Comparison of ENCODE assay signal across 22 cellular contexts in genomic region chr2:86308356-86308755, GRCh38.
"Had no signal": no experiment of that assay in that cellular context is flagged by ENCODE, and none has a peak within 500 bp of the region (broad histone marks: within the 10 kb centered on the region; RNA-seq: fewer than 3 reads in every experiment).

No MANE protein-coding gene starts in this region.

- DNase-seq: activated CD4-positive, alpha-beta T cell treated with anti-CD3 and anti-CD28 coated beads for 4 hours; activated CD4-positive, alpha-beta T cell treated with anti-CD3 and anti-CD28 coated beads, Interleukin-2, amount 50 U/mL, for 4 hours; activated naive CD4-positive, alpha-beta T cell; activated T-cell treated with anti-CD3 and anti-CD28 coated beads for 4 hours; activated T-cell treated with anti-CD3 and anti-CD28 coated beads, Interleukin-2, amount 50 U/mL, for 72 hours; cerebellar nuclear complex; colonic mucosa; dorsolateral prefrontal cortex; effector memory CD4-positive, alpha-beta T cell; gastrocnemius medialis; heart right ventricle; mammary epithelial cell; naive thymus-derived CD8-positive, alpha-beta T cell; spleen; stimulated activated naive CD4-positive, alpha-beta T cell treated with Interleukin-2 at 50 U/mL for 16 hours; T-helper 9 cell; testis; transverse colon; uterus had no signal

- H3K9ac ChIP-seq: neural progenitor cell had no signal

- H3K4me3 ChIP-seq: colonic mucosa, dorsolateral prefrontal cortex, gastrocnemius medialis, heart right ventricle, neural progenitor cell, spleen, testis, transverse colon, uterus had no signal

- H3K4me1 ChIP-seq: colonic mucosa, spleen, uterus had no signal

- H3K9me3 ChIP-seq: colonic mucosa, gastrocnemius medialis, heart right ventricle, spleen, testis, transverse colon, uterus had no signal

- H3K36me3 ChIP-seq: colonic mucosa, gastrocnemius medialis, heart right ventricle, neural progenitor cell, spleen, transverse colon, uterus had no signal

- H3K27me3 ChIP-seq: colonic mucosa, dorsolateral prefrontal cortex, gastrocnemius medialis, heart right ventricle, testis, transverse colon, uterus had no signal

- ATAC-seq: activated naive CD4-positive, alpha-beta T cell treated with anti-CD3 and anti-CD28 coated beads, Interleukin-2, amount 50 U/mL, for 72 hours; activated T-cell treated with anti-CD3 and anti-CD28 coated beads, Interleukin-2, amount 50 U/mL, for 72 hours; naive thymus-derived CD8-positive, alpha-beta T cell had no signal

- H3K27ac ChIP-seq: colonic mucosa, dorsolateral prefrontal cortex, neural progenitor cell, spleen, uterus, VCaP had no signal
